27 cellular contexts compared by ENCODE assay signal in genomic region chr7:83486536-83486935, GRCh38.
"Had no signal": no experiment of that assay in that cellular context is flagged by ENCODE, and none has a peak within 500 bp of the region (broad histone marks: within the 10 kb centered on the region; RNA-seq: fewer than 3 reads in every experiment).

No MANE protein-coding gene starts in this region.

- H3K36me3 Mint-ChIP-seq: activated naive CD8-positive, alpha-beta T cell; naive thymus-derived CD8-positive, alpha-beta T cell; neural progenitor cell had no signal

- H3K27ac Mint-ChIP-seq: activated B cell treated with CpG ODN at 0.5 μM for 24 hours; activated CD4-positive, alpha-beta T cell treated with anti-CD3 and anti-CD28 coated beads for 36 hours; activated naive CD8-positive, alpha-beta T cell; activated T-helper 2 cell treated with anti-CD3 and anti-CD28 coated beads, Interferon-gamma antibody, Interleukin-2, Interleukin-4, amounts not matched to agents 10 μg/mL and 5 μg/mL and 100 μg/mL, durations not matched to agents 14 hours and 24 hours and 36 hours; naive thymus-derived CD8-positive, alpha-beta T cell; neural progenitor cell; T-helper 1 cell treated with Interleukin-12 subunit alpha and Interleukin-12 subunit beta and Interleukin-4 antibody, amounts not matched to agents 30 μg/mL and 1 μg/mL, for 36 hours had no signal

- H3K4me3 ChIP-seq: adrenal gland, ascending aorta, esophagus squamous epithelium, gastroesophageal sphincter, lower lobe of right lung, neural progenitor cell, spleen, testis had no signal

- H3K27ac ChIP-seq: adrenal gland, ascending aorta, brain microvascular endothelial cell, esophagus squamous epithelium, gastroesophageal sphincter, lower lobe of right lung, neural progenitor cell, spleen, testis had no signal

- H3K36me3 ChIP-seq: adrenal gland, ascending aorta, brain microvascular endothelial cell, esophagus squamous epithelium, gastroesophageal sphincter, lower lobe of right lung, neural progenitor cell, spleen had no signal

- H3K4me2 ChIP-seq: neural progenitor cell had no signal

- ATAC-seq: activated CD4-positive, alpha-beta T cell treated with anti-CD3 and anti-CD28 coated beads for 36 hours; activated T-cell treated with anti-CD3 and anti-CD28 coated beads, Interleukin-2, amount 50 U/mL, for 4 hours; gastroesophageal sphincter; left lobe of liver; lower lobe of right lung; naive thymus-derived CD8-positive, alpha-beta T cell had no signal

- H3K9ac ChIP-seq: neural progenitor cell had no signal

- H3K4me3 Mint-ChIP-seq: activated B cell treated with CpG ODN at 0.5 μM for 24 hours; activated CD4-positive, alpha-beta T cell treated with anti-CD3 and anti-CD28 coated beads for 36 hours; activated naive CD8-positive, alpha-beta T cell; activated T-cell treated with anti-CD3 and anti-CD28 coated beads, Interleukin-2, amount 50 U/mL, for 4 hours; central memory CD8-positive, alpha-beta T cell; naive thymus-derived CD8-positive, alpha-beta T cell; neural progenitor cell; T-helper 1 cell treated with Interleukin-12 subunit alpha and Interleukin-12 subunit beta and Interleukin-4 antibody, amounts not matched to agents 30 μg/mL and 1 μg/mL, for 36 hours had no signal

- H3K4me1 Mint-ChIP-seq: activated B cell treated with CpG ODN at 0.5 μM for 24 hours; activated CD4-positive, alpha-beta T cell treated with anti-CD3 and anti-CD28 coated beads for 36 hours; central memory CD8-positive, alpha-beta T cell; naive thymus-derived CD8-positive, alpha-beta T cell; neural progenitor cell had no signal

- H3K9me3 Mint-ChIP-seq: activated T-helper 2 cell treated with anti-CD3 and anti-CD28 coated beads, Interferon-gamma antibody, Interleukin-2, Interleukin-4, amounts not matched to agents 10 μg/mL and 5 μg/mL and 100 μg/mL, durations not matched to agents 14 hours and 24 hours and 36 hours; neural progenitor cell; T-helper 1 cell treated with Interleukin-12 subunit alpha and Interleukin-12 subunit beta and Interleukin-4 antibody, amounts not matched to agents 30 μg/mL and 1 μg/mL, for 36 hours had no signal

- DNase-seq: activated B cell treated with CpG ODN at 0.5 μM for 24 hours; activated CD4-positive, alpha-beta T cell treated with anti-CD3 and anti-CD28 coated beads for 36 hours; activated CD4-positive, alpha-beta T cell treated with anti-CD3 and anti-CD28 coated beads, Interleukin-2, amount 50 U/mL, for 48 hours; activated CD8-positive, alpha-beta memory T cell treated with anti-CD3 and anti-CD28 coated beads, Interleukin-2, amount 50 U/mL, for 48 hours; activated naive CD4-positive, alpha-beta T cell; activated T-cell treated with anti-CD3 and anti-CD28 coated beads, Interleukin-2, amount 50 U/mL, for 4 hours; adrenal gland; brain microvascular endothelial cell; effector memory CD4-positive, alpha-beta T cell; esophagus squamous epithelium; head of caudate nucleus; lower lobe of right lung; naive thymus-derived CD8-positive, alpha-beta T cell; posterior cingulate gyrus; spleen; stimulated activated CD4-positive, alpha-beta T cell treated with anti-CD3 and anti-CD28 coated beads, Interleukin-4, amount 100 ng/mL, for 1 hour; stimulated activated naive CD4-positive, alpha-beta T cell; testis; trophoblast cell had no signal

- H2AFZ ChIP-seq: neural progenitor cell had no signal

- H3K9me3 ChIP-seq: adrenal gland, ascending aorta, esophagus squamous epithelium, gastroesophageal sphincter, lower lobe of right lung, spleen, testis had no signal

- H3K27me3 Mint-ChIP-seq: activated B cell treated with CpG ODN at 0.5 μM for 24 hours; activated CD4-positive, alpha-beta T cell treated with anti-CD3 and anti-CD28 coated beads for 36 hours; activated naive CD8-positive, alpha-beta T cell; central memory CD8-positive, alpha-beta T cell; naive thymus-derived CD8-positive, alpha-beta T cell had no signal

- H3K4me1 ChIP-seq: adrenal gland, ascending aorta, gastroesophageal sphincter, lower lobe of right lung, neural progenitor cell, spleen, testis had no signal

- H3K27me3 ChIP-seq: adrenal gland, ascending aorta, brain microvascular endothelial cell, esophagus squamous epithelium, gastroesophageal sphincter, neural progenitor cell, spleen, testis had no signal
